In the genomic region with DNA sequence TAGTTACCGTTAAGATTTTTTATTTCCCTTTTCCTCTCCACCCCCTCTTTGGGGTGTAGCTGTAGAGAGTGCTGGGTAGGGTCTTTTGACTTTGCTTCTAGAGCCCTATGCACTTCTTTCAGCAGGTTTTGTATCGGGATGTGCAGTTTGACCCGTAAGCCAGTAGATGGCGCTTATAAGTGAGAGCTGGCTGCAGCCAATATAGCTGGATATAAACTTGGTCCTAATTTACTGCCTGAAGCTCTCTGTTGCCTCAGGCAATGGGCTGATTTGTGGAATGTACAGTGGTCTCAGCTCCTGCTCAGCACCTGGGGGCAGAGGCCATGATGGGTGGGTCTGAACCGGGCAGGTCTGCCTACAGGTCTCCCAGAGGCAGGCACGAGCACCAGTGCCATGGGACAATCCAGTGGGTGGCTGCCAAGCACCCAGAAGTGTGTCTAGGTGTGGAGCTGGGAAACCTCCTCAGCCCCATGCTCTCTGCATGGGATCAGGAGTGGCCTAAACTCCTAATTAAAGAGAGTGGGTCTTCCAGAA, we compare ENCODE assay signal across 13 cellular contexts.
DNase-seq lines count a peak whose midpoint lies in the region; ATAC-seq and TF ChIP-seq lines count a peak whose summit lies in the region.
"Had no signal": no experiment of that assay in that cellular context is flagged by ENCODE, and none has a peak within 500 bp of the region (broad histone marks: within the 10 kb centered on the region; RNA-seq: fewer than 3 reads in every experiment).

No MANE protein-coding gene starts in this region.

- peaks cover 58% of the 10 kb centered on the region for H3K9me3 Mint-ChIP-seq in nephron progenitor cell

- H3K4me3 ChIP-seq in Karpas-422 (ENCODE audit: low read length) (no peak overlapping the region), WERI-Rb-1 (ENCODE audit: low read depth, low read length) (no peak overlapping the region)

- no peak overlapping the region for H2AFZ ChIP-seq in Karpas-422 (ENCODE audit: low read length)

- no peaks in the 10 kb centered on the region for H3K79me2 ChIP-seq in Karpas-422 (ENCODE audit: low read length)

- H3K9ac ChIP-seq in Karpas-422 (ENCODE audit: low read length) = no peak overlapping the region

- peaks cover 3% of the 10 kb centered on the region for H3K27me3 Mint-ChIP-seq in nephron progenitor cell (ENCODE audit: low read depth, poor library complexity)

- ATAC-seq in GM18519 (IDR thresholded peaks at IDR 0.05; ENCODE audit: low FRiP score, unreplicated experiment) = no peak

- no peaks in the 10 kb centered on the region for H3K36me3 Mint-ChIP-seq in nephron progenitor cell (ENCODE audit: low read depth)

- H3K9me3 ChIP-seq in Karpas-422 (ENCODE audit: low read length) (no peaks in the 10 kb centered on the region; the same call in none of the 2 replicates), WERI-Rb-1 (ENCODE audit: severe bottlenecking) (no peaks in the 10 kb centered on the region)

- no peak overlapping the region for H3K4me3 Mint-ChIP-seq in nephron progenitor cell

- H3K27ac ChIP-seq in Karpas-422 (ENCODE audit: low read length) = no peak overlapping the region
- H3K27ac ChIP-seq in WERI-Rb-1 = no peak overlapping the region

- H4K20me1 ChIP-seq in Karpas-422 (ENCODE audit: insufficient read depth, low read depth, low read length) = no peaks in the 10 kb centered on the region

- no peaks in the 10 kb centered on the region for H3K4me1 ChIP-seq in Karpas-422 (ENCODE audit: low read length)

- H3K36me3 ChIP-seq in Karpas-422 (ENCODE audit: insufficient read depth, low read length) (no peaks in the 10 kb centered on the region), WERI-Rb-1 (no peaks in the 10 kb centered on the region)

- H3K4me1 Mint-ChIP-seq in nephron progenitor cell = no peaks in the 10 kb centered on the region

- H3K9me2 ChIP-seq in Karpas-422 (replicated peaks; ENCODE audit: insufficient read depth, low read length) = no peaks in the 10 kb centered on the region

- H3K27me3 ChIP-seq in Karpas-422 (ENCODE audit: low read length) = no peaks in the 10 kb centered on the region
- peaks cover 20% of the 10 kb centered on the region for H3K27me3 ChIP-seq in WERI-Rb-1 (ENCODE audit: insufficient read depth, low read depth, severe bottlenecking)

- no peak overlapping the region for H3K4me2 ChIP-seq in Karpas-422 (ENCODE audit: low read depth, low read length, poor library complexity, severe bottlenecking)

- no peak overlapping the region for H3K27ac Mint-ChIP-seq in nephron progenitor cell

- DNase-seq in Karpas-422 = peak; percentile 79
- DNase-seq in WERI-Rb-1 = no peak
- DNase-seq in nephron progenitor cell = no peak
- DNase-seq in activated effector memory CD4-positive, alpha-beta T cell treated with Interleukin-2 at 50 U/mL for 16 hours = no peak
- no peak for DNase-seq in C1 segment of cervical spinal cord (lab: John Stamatoyannopoulos, UW)
- DNase-seq: activated CD4-positive, alpha-beta T cell treated with anti-CD3 and anti-CD28 coated beads, Interleukin-2, amount 50 U/mL, for 4 hours; DMS79; foreskin melanocyte; NCI-H345; nucleus accumbens; stimulated activated CD4-positive, alpha-beta T cell treated with anti-CD3 and anti-CD28 coated beads, Interleukin-15, amount 100 ng/mL, for 24 hours had no signal

- TF ChIP-seq CTCF in GM12874 (IDR thresholded peaks at IDR 0.05; ENCODE audit: insufficient read depth, low read depth, low read length) (peak; percentile 28; the same call in 1 of the 2 replicates), WERI-Rb-1 (IDR thresholded peaks at IDR 0.05; ENCODE audit: low read depth, low read length) (peak; percentile 65), nephron progenitor cell (IDR thresholded peaks at IDR 0.05) (peak; percentile 19)
